Comparison of ENCODE assay signal across 9 cellular contexts in genomic region chr5:458547-459353, GRCh38. TPM values are rescaled to one million over a fixed set of nuclear protein-coding genes. Genes with fewer than 3 reads are reported as not detected.
DNase-seq lines count a peak whose midpoint lies in the region; ATAC-seq, FAIRE-seq and TF ChIP-seq lines count a peak whose summit lies in the region.
"Had no signal": no experiment of that assay in that cellular context is flagged by ENCODE, and none has a peak within 500 bp of the region (broad histone marks: within the 10 kb centered on the region; RNA-seq: fewer than 3 reads in every experiment).

No MANE protein-coding gene starts in this region.

- H3K36me3 ChIP-seq in right lobe of liver (peaks cover 0 to 69% (median 13%) of the 10 kb centered on the region in 4 donors), HepG2 (replicated peaks in 1 of 2; ENCODE audit: control insufficient read depth in 1 of 2, insufficient read depth in 2 of 2, low read length in 2 of 2) (peaks cover 27 to 63% of the 10 kb centered on the region in 2 experiments; a peak in 4 of 5 replicates)

- CTCF ChIA-PET in HepG2 (lab: Yijun Ruan, JAX; ENCODE audit: low intra/inter-chr PET ratio, low total read pairs): no interaction called here

- H3K79me2 ChIP-seq in HepG2 (ENCODE audit: insufficient read depth, low read length): no peaks in the 10 kb centered on the region

- ATAC-seq in right lobe of liver (peak in 1 of 4 donors; percentile 51), HepG2 (no peak), foreskin keratinocyte (peak; percentile 97)

- no peaks in the 10 kb centered on the region for H3K27me3 ChIP-seq in right lobe of liver
- H3K27me3 ChIP-seq in HepG2 (ENCODE audit: control insufficient read depth in 1 of 2, insufficient read depth in 2 of 2, low read length in 2 of 2): no peaks in the 10 kb centered on the region
- no peaks in the 10 kb centered on the region for H3K27me3 ChIP-seq in foreskin keratinocyte
- H3K27me3 ChIP-seq: BLaER1 had no signal

- H2AFZ ChIP-seq in HepG2 (ENCODE audit: low read length): no peak overlapping the region

- intact Hi-C loops in right lobe of liver (cut with DNase I): no loop called here
- intact Hi-C loops in HepG2 (cut with micrococcal nuclease; ENCODE audit: unreplicated experiment): no loop called here

- H3K4me3 ChIP-seq in right lobe of liver (no peak overlapping the region), HepG2 (replicated peaks in 1 of 3; ENCODE audit: insufficient read depth in 1 of 3, low read depth in 2 of 3, low read length in 3 of 3) (no peak overlapping the region)
- H3K4me3 ChIP-seq: BLaER1 had no signal

- no peak for TF ChIP-seq RAD21 in HepG2 (CRISPR knock-in tag; IDR thresholded peaks at IDR 0.05)

- no peaks in the 10 kb centered on the region for H3K4me1 ChIP-seq in right lobe of liver
- H3K4me1 ChIP-seq in HepG2 (ENCODE audit: insufficient read depth, low read length): no peaks in the 10 kb centered on the region
- H3K4me1 ChIP-seq in foreskin keratinocyte: peaks cover 17% of the 10 kb centered on the region

- H3K9me3 ChIP-seq in right lobe of liver (no peaks in the 10 kb centered on the region), HepG2 (ENCODE audit: low read length) (no peaks in the 10 kb centered on the region)
- H3K9me3 ChIP-seq: BLaER1 had no signal

- H3K27ac ChIP-seq in right lobe of liver: no peak overlapping the region
- no peak overlapping the region for H3K27ac ChIP-seq in HepG2 (ENCODE audit: extremely low read length, insufficient read depth, low read length)
- H3K27ac ChIP-seq in foreskin keratinocyte: peak overlapping the region; percentile 93
- H3K27ac ChIP-seq: BLaER1 had no signal

- WGBS in right lobe of liver (ENCODE audit: insufficient coverage, low coverage, low lambda C conversion rate, missing lambda C conversion rate): 77% methylated on average over 10 of the region's 17 CpGs
- WGBS in HepG2 (ENCODE audit: low lambda C conversion rate): 93% methylated on average over 17 of the region's 17 CpGs

- TF ChIP-seq CTCF in right lobe of liver (IDR thresholded peaks at IDR 0.05) (no peak), HepG2 (CRISPR knock-in tag; IDR thresholded peaks at IDR 0.05) (no peak), foreskin keratinocyte (conservative IDR thresholded peaks at IDR 0.05) (no peak)

- no peak for TF ChIP-seq POLR2A in right lobe of liver (IDR thresholded peaks at IDR 0.05)
- TF ChIP-seq POLR2A in HepG2 (IDR thresholded peaks at IDR 0.05; ENCODE audit: insufficient read depth in 1 of 2, low read depth in 2 of 2, low read length in 2 of 2): no peak

- TF ChIP-seq EP300 in HepG2 (IDR thresholded peaks at IDR 0.05; ENCODE audit: low read depth in 2 of 2, low read length in 2 of 2): no peak
- no peak for TF ChIP-seq EP300 in HepG2 (CRISPR knock-in tag; IDR thresholded peaks at IDR 0.05; ENCODE audit: borderline replicate concordance)

- peak in 2 of 3 donors; percentile 16 to 22 for DNase-seq in right lobe of liver
- no peak for DNase-seq in HepG2 (ENCODE audit: low spot score)
- DNase-seq in activated CD4-positive, alpha-beta T cell treated with anti-CD3 and anti-CD28 coated beads, Interleukin-2, amount 50 U/mL, for 4 hours: peak; percentile 45 to 59
- peak; percentile 80 to 87 for DNase-seq in foreskin keratinocyte
- peak; percentile 78 for DNase-seq in stimulated activated CD8-positive, alpha-beta memory T cell treated with anti-CD3 and anti-CD28 coated beads, Interleukin-4, amount 100 ng/mL, for 48 hours
- DNase-seq in NCI-H524 (lab: John Stamatoyannopoulos, UW): no peak
- DNase-seq in D341Med (ENCODE audit: low spot score): no peak
- no peak for DNase-seq in RKO (ENCODE audit: low spot score)

- no peak for FAIRE-seq in HepG2 (lab: Jason Lieb, UNC)

- POLR2A ChIA-PET in HepG2 (lab: Yijun Ruan, JAX): no interaction called here

- H3K9ac ChIP-seq in HepG2 (ENCODE audit: insufficient read depth, low read depth, low read length): no peak overlapping the region
- H3K9ac ChIP-seq: BLaER1 had no signal

- no TSS peak for BruUV-seq in HepG2 (replicated peaks; lab: Mats Ljungman, UMichigan)

- in situ Hi-C loops in HepG2 (cut with HindIII; ENCODE audit: extremely low pct_ligation_motif_present, low pct_unique_long_range_greater_than_20kb): no loop called here

- 0 out of 2 replicates have a peak, but pooled peaks cover 3% of the 10 kb centered on the region for H4K20me1 ChIP-seq in HepG2 (ENCODE audit: insufficient read depth, low read length)

- no peak overlapping the region for H3K4me2 ChIP-seq in HepG2 (ENCODE audit: low read depth, low read length)
- H3K4me2 ChIP-seq: BLaER1 had no signal

TF ChIP-seq in HepG2, 621 proteins besides CTCF, POLR2A, EP300 and RAD21:
- TF ChIP-seq, protein P1, sequence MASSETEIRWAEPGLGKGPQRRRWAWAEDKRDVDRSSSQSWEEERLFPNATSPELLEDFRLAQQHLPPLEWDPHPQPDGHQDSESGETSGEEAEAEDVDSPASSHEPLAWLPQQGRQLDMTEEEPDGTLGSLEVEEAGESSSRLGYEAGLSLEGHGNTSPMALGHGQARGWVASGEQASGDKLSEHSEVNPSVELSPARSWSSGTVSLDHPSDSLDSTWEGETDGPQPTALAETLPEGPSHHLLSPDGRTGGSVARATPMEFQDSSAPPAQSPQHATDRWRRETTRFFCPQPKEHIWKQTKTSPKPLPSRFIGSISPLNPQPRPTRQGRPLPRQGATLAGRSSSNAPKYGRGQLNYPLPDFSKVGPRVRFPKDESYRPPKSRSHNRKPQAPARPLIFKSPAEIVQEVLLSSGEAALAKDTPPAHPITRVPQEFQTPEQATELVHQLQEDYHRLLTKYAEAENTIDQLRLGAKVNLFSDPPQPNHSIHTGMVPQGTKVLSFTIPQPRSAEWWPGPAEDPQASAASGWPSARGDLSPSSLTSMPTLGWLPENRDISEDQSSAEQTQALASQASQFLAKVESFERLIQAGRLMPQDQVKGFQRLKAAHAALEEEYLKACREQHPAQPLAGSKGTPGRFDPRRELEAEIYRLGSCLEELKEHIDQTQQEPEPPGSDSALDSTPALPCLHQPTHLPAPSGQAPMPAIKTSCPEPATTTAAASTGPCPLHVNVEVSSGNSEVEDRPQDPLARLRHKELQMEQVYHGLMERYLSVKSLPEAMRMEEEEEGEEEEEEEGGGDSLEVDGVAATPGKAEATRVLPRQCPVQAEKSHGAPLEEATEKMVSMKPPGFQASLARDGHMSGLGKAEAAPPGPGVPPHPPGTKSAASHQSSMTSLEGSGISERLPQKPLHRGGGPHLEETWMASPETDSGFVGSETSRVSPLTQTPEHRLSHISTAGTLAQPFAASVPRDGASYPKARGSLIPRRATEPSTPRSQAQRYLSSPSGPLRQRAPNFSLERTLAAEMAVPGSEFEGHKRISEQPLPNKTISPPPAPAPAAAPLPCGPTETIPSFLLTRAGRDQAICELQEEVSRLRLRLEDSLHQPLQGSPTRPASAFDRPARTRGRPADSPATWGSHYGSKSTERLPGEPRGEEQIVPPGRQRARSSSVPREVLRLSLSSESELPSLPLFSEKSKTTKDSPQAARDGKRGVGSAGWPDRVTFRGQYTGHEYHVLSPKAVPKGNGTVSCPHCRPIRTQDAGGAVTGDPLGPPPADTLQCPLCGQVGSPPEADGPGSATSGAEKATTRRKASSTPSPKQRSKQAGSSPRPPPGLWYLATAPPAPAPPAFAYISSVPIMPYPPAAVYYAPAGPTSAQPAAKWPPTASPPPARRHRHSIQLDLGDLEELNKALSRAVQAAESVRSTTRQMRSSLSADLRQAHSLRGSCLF (CRISPR knock-in tag; IDR thresholded peaks at IDR 0.05; ENCODE audit: borderline replicate concordance): no peak
- no peak for TF ChIP-seq ATM (IDR thresholded peaks at IDR 0.05; ENCODE audit: borderline replicate concordance)
- TF ChIP-seq, protein P2, sequence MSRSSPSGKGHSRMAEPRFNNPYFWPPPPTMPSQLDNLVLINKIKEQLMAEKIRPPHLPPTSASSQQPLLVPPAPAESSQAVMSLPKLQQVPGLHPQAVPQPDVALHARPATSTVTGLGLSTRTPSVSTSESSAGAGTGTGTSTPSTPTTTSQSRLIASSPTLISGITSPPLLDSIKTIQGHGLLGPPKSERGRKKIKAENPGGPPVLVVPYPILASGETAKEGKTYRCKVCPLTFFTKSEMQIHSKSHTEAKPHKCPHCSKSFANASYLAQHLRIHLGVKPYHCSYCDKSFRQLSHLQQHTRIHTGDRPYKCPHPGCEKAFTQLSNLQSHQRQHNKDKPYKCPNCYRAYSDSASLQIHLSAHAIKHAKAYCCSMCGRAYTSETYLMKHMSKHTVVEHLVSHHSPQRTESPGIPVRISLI (CRISPR knock-in tag; IDR thresholded peaks at IDR 0.05; ENCODE audit: borderline replicate concordance): no peak
- no peak for TF ChIP-seq SAP130 (CRISPR knock-in tag; IDR thresholded peaks at IDR 0.05; ENCODE audit: low read depth)

RNA-seq across cellular contexts. Expression of gene EXOC3, which starts 15.8 kb away (rescaled TPM):
- 10 to 100 TPM; 14.6 to 24.3 (median 20.0) TPM for total RNA-seq in right lobe of liver
- 16.0 and 20.5 TPM in 2 replicates for total RNA-seq in HepG2 (2016; rRNA removed; fragmentation: Illumina TruSeq; extraction: Trizol)
- total RNA-seq in HepG2 (2016; cell fraction: cytosol; rRNA removed; fragmentation: Illumina TruSeq; extraction: Trizol; ENCODE audit: low read depth): 7.2 and 7.9 TPM in 2 replicates
- 14.6 and 19.5 TPM in 2 replicates for total RNA-seq in HepG2 (2016; cell fraction: insoluble cytoplasmic fraction; rRNA removed; fragmentation: Illumina TruSeq; extraction: Trizol)
- 13.8 and 14.1 TPM in 2 replicates for total RNA-seq in HepG2 (2016; cell fraction: membrane; rRNA removed; fragmentation: Illumina TruSeq; extraction: Trizol)
- total RNA-seq in HepG2 (2016; cell fraction: nucleus; rRNA removed; fragmentation: Illumina TruSeq; extraction: Trizol): 11.2 and 13.3 TPM in 2 replicates
- 9.2 and 11.8 TPM in 2 replicates for polyA plus RNA-seq in HepG2 (2011; rRNA removed)
- 6.8 and 8.3 TPM in 2 replicates for polyA plus RNA-seq in HepG2 (2011; cell fraction: cytosol; rRNA removed)
- 26.9 and 28.5 TPM in 2 replicates for polyA plus RNA-seq in HepG2 (2011; cell fraction: nucleus; rRNA removed)
- 14.6 and 15.2 TPM in 2 replicates for polyA plus RNA-seq in HepG2 (2012)
- 5.5 and 5.9 TPM in 2 replicates for polyA plus RNA-seq in HepG2 (2016; cell fraction: cytosol; fragmentation: Illumina TruSeq; extraction: Trizol; ENCODE audit: low read depth)
- polyA plus RNA-seq in HepG2 (2016; cell fraction: insoluble cytoplasmic fraction; fragmentation: Illumina TruSeq; extraction: Trizol; ENCODE audit: low read depth): 14.3 and 16.5 TPM in 2 replicates
- 7.8 and 8.8 TPM in 2 replicates for polyA plus RNA-seq in HepG2 (2016; cell fraction: membrane; fragmentation: Illumina TruSeq; extraction: Trizol; ENCODE audit: low read depth)
- polyA plus RNA-seq in HepG2 (2016; cell fraction: nucleus; fragmentation: Illumina TruSeq; extraction: Trizol; ENCODE audit: insufficient read depth, low read depth): 28.1 and 32.7 TPM in 2 replicates
- polyA minus RNA-seq in HepG2 (2011; rRNA and poly(A)+ RNA removed; ENCODE audit: low replicate concordance): 15.9 and 55.4 TPM in 2 replicates
- 6.1 and 7.2 TPM in 2 replicates for polyA minus RNA-seq in HepG2 (2011; cell fraction: cytosol; rRNA and poly(A)+ RNA removed)
- polyA minus RNA-seq in HepG2 (2011; cell fraction: nucleus; rRNA and poly(A)+ RNA removed): 12.9 and 14.2 TPM in 2 replicates
- 22.0 and 23.1 TPM in 2 replicates for total RNA-seq in foreskin keratinocyte
- polyA plus RNA-seq in foreskin keratinocyte: 15.3 and 16.1 TPM in 2 replicates

Comparison
In these comparisons a context has a peak if more than half of its experiments do, and no peak if none do; other contexts are left out.
1. DNase-seq: peak in right lobe of liver (2 of 3), activated CD4-positive, alpha-beta T cell treated with anti-CD3 and anti-CD28 coated beads, Interleukin-2, amount 50 U/mL, for 4 hours (2 of 2), foreskin keratinocyte (2 of 2) and stimulated activated CD8-positive, alpha-beta memory T cell treated with anti-CD3 and anti-CD28 coated beads, Interleukin-4, amount 100 ng/mL, for 48 hours (single experiment); none in HepG2 (single experiment), NCI-H524 (0 of 2), D341Med (single experiment) and RKO (single experiment).